In genomic region chr7:13276977-13277376, GRCh38 we compare ENCODE assay signal across 16 cellular contexts.
A peak's percentile ranks its signal among the peaks of the same experiment; 100 is the strongest.
DNase-seq lines count a peak whose midpoint lies in the region; ATAC-seq, FAIRE-seq and TF ChIP-seq lines count a peak whose summit lies in the region.
"Had no signal": no experiment of that assay in that cellular context is flagged by ENCODE, and none has a peak within 500 bp of the region (broad histone marks: within the 10 kb centered on the region; RNA-seq: fewer than 3 reads in every experiment).

No MANE protein-coding gene starts in this region.

- intact Hi-C loops in K562 (cut with micrococcal nuclease) = no loop called here
- intact Hi-C loops in posterior vena cava (cut with DNase I) = no loop called here

- DNase-seq in NCI-H1105 treated with DMSO at 0.1 percent for 48 hours (lab: John Stamatoyannopoulos, UW) = peak; percentile 26
- no peak for DNase-seq in NCI-H1105 (lab: John Stamatoyannopoulos, UW)
- DNase-seq in K562 (ENCODE audit: extremely low read depth in 1 of 4, low spot score in 3 of 4) = peak in 1 of 4 experiments; percentile 16
- no peak for DNase-seq in neural crest cell (ENCODE audit: low read depth, low spot score)
- DNase-seq in GM12891 (ENCODE audit: insufficient read length, low spot score) = no peak
- no peak for DNase-seq in posterior vena cava (ENCODE audit: low spot score)
- DNase-seq: activated CD4-positive, alpha-beta T cell treated with anti-CD3 and anti-CD28 coated beads for 4 hours; activated gamma-delta T cell treated with Interleukin-2 at 50 U/mL for 16 hours; colonic mucosa; head of caudate nucleus; Kasumi-1; NCI-H446 treated with DMSO at 0.1 percent for 48 hours; ovary had no signal

- peaks cover 11% of the 10 kb centered on the region for H3K4me1 Mint-ChIP-seq in neural crest cell

- peaks cover 5% of the 10 kb centered on the region for H3K36me3 Mint-ChIP-seq in neural crest cell (ENCODE audit: low read depth)

- FAIRE-seq in K562 (lab: Jason Lieb, UNC) (no peak), GM12891 (lab: Jason Lieb, UNC) (no peak)

- no peak for TF ChIP-seq EP300 in K562 (IDR thresholded peaks at IDR 0.05; ENCODE audit: low read length)

- no TSS peak for BruUV-seq in K562 (replicated peaks; lab: Mats Ljungman, UMichigan)

- H3K27ac ChIP-seq in KMS-11 (no peak overlapping the region), K562 (ENCODE audit: extremely low read depth, low read depth, low read length) (no peak overlapping the region)
- H3K27ac ChIP-seq: colonic mucosa, ovary, SJSA1 had no signal

- peaks cover 2% of the 10 kb centered on the region; the same call in 1 of the 2 replicates for H3K9me3 ChIP-seq in K562 (replicated peaks; ENCODE audit: control insufficient read depth, insufficient read depth, low read depth, low read length)
- H3K9me3 ChIP-seq: colonic mucosa, ovary, SJSA1 had no signal

- CTCF ChIA-PET in K562 (lab: Yijun Ruan, JAX; ENCODE audit: low intra/inter-chr PET ratio) = interaction anchor here (0.6 kb wide), 1 partner anchor 1180 kb away, joined by 3 read pairs; no protein-coding TSS in a partner anchor

- H3K4me3 Mint-ChIP-seq in neural crest cell = no peak overlapping the region

- H3K79me2 ChIP-seq in KMS-11 (ENCODE audit: insufficient read depth, low read depth) (no peaks in the 10 kb centered on the region), K562 (ENCODE audit: control insufficient read depth, insufficient read depth, low read length) (no peaks in the 10 kb centered on the region)

- peaks cover 5% of the 10 kb centered on the region for H3K4me1 ChIP-seq in KMS-11 (ENCODE audit: low read depth, poor library complexity, severe bottlenecking)
- no peaks in the 10 kb centered on the region for H3K4me1 ChIP-seq in K562 (replicated peaks in 1 of 2; ENCODE audit: control insufficient read depth in 2 of 2, insufficient read depth in 2 of 2, low read length in 2 of 2)
- H3K4me1 ChIP-seq: colonic mucosa, SJSA1 had no signal

- H3K4me3 ChIP-seq in KMS-11 (IDR thresholded peaks at IDR 0.05; ENCODE audit: insufficient read depth, low read depth, low read length) = no peak overlapping the region
- no peak overlapping the region for H3K4me3 ChIP-seq in K562
- H3K4me3 ChIP-seq: colonic mucosa, ovary, SJSA1 had no signal

- POLR2A ChIA-PET in K562 (lab: Yijun Ruan, JAX) = no interaction called here

- no peak overlapping the region for H3K27ac Mint-ChIP-seq in neural crest cell (ENCODE audit: unreplicated experiment)

- H3K27me3 ChIP-seq in KMS-11 (ENCODE audit: insufficient read depth, low read depth) (no peaks in the 10 kb centered on the region), K562 (ENCODE audit: control insufficient read depth in 2 of 2, insufficient read depth in 2 of 2, low read length in 2 of 2) (no peaks in the 10 kb centered on the region)
- H3K27me3 ChIP-seq: colonic mucosa, ovary, SJSA1 had no signal

- no peak for ATAC-seq in K562
- ATAC-seq in HG03432 (IDR thresholded peaks at IDR 0.05; ENCODE audit: unreplicated experiment) = no peak

- TF ChIP-seq CTCF in KMS-11 (conservative IDR thresholded peaks at IDR 0.05; ENCODE audit: low read depth, low read length) (peak; percentile 72), K562 (IDR thresholded peaks at IDR 0.05 in 2 of 3, conservative IDR thresholded peaks at IDR 0.05 in 1 of 3; ENCODE audit: insufficient read depth in 2 of 3, low read depth in 1 of 3, low read length in 3 of 3) (peak in 2 of 3 experiments; percentile 8 to 41; a peak in 3 of 6 replicates), neural crest cell (conservative IDR thresholded peaks at IDR 0.05) (peak; percentile 76)

- H3K4me2 ChIP-seq in KMS-11 = no peak overlapping the region
- H3K4me2 ChIP-seq in K562 (ENCODE audit: insufficient read depth, low read length) = no peak overlapping the region

- H3K9me3 Mint-ChIP-seq in neural crest cell = peaks cover 5% of the 10 kb centered on the region

- in situ Hi-C loops in K562 (cut with MboI) = loop anchor here (5.0 kb wide), 1 partner anchor 1415 kb away; no protein-coding TSS in a partner anchor

- no peak for TF ChIP-seq POLR2A in K562 (conservative IDR thresholded peaks at IDR 0.05)
- TF ChIP-seq POLR2A in GM12891 (IDR thresholded peaks at IDR 0.05; ENCODE audit: low read depth, low read length) = no peak

- no peaks in the 10 kb centered on the region for H3K9me1 ChIP-seq in K562 (ENCODE audit: control insufficient read depth, insufficient read depth, low read length)

- H3K36me3 ChIP-seq in KMS-11 (ENCODE audit: insufficient read depth) (no peaks in the 10 kb centered on the region), K562 (ENCODE audit: control insufficient read depth, insufficient read depth, low read length) (no peaks in the 10 kb centered on the region)
- H3K36me3 ChIP-seq: colonic mucosa, ovary, SJSA1 had no signal

- H3K9ac ChIP-seq in KMS-11 (no peak overlapping the region), K562 (ENCODE audit: insufficient read depth in 1 of 2, low read depth in 2 of 2, low read length in 2 of 2) (no peak overlapping the region)

- no peaks in the 10 kb centered on the region for H3K27me3 Mint-ChIP-seq in neural crest cell (ENCODE audit: low read depth)

- H2AFZ ChIP-seq in KMS-11 (ENCODE audit: low read depth) (no peak overlapping the region), K562 (ENCODE audit: low read depth, low read length) (no peak overlapping the region)

- TF ChIP-seq RAD21 in K562 (CRISPR knock-in tag; conservative IDR thresholded peaks at IDR 0.05 in 1 of 2, IDR thresholded peaks at IDR 0.05 in 1 of 2) = peak in 1 of 2 experiments; percentile 51; a peak in 2 of 4 replicates

- no peaks in the 10 kb centered on the region for H4K20me1 ChIP-seq in KMS-11 (ENCODE audit: insufficient read depth)
- no peaks in the 10 kb centered on the region for H4K20me1 ChIP-seq in K562 (replicated peaks; ENCODE audit: control insufficient read depth, insufficient read depth, low read length)

TF ChIP-seq in K562, 482 proteins besides CTCF, POLR2A, EP300 and RAD21 (continues in another document):
- TF ChIP-seq, protein P1, sequence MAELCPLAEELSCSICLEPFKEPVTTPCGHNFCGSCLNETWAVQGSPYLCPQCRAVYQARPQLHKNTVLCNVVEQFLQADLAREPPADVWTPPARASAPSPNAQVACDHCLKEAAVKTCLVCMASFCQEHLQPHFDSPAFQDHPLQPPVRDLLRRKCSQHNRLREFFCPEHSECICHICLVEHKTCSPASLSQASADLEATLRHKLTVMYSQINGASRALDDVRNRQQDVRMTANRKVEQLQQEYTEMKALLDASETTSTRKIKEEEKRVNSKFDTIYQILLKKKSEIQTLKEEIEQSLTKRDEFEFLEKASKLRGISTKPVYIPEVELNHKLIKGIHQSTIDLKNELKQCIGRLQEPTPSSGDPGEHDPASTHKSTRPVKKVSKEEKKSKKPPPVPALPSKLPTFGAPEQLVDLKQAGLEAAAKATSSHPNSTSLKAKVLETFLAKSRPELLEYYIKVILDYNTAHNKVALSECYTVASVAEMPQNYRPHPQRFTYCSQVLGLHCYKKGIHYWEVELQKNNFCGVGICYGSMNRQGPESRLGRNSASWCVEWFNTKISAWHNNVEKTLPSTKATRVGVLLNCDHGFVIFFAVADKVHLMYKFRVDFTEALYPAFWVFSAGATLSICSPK (IDR thresholded peaks at IDR 0.05; ENCODE audit: borderline replicate concordance) = no peak

TF ChIP-seq in GM12891, 5 proteins besides CTCF, POLR2A, EP300 and RAD21:
- no peak for TF ChIP-seq PAX5 (IDR thresholded peaks at IDR 0.05; ENCODE audit: insufficient read depth, low read length, severe bottlenecking)

Comparison
In these comparisons a context has a peak if more than half of its experiments do, and no peak if none do; other contexts are left out.
1. CTCF ChIP-seq: peak in every context shown above with its lines; median percentile 76 in neural crest cell; 72 in KMS-11; 24 in K562.